In the genomic region with DNA sequence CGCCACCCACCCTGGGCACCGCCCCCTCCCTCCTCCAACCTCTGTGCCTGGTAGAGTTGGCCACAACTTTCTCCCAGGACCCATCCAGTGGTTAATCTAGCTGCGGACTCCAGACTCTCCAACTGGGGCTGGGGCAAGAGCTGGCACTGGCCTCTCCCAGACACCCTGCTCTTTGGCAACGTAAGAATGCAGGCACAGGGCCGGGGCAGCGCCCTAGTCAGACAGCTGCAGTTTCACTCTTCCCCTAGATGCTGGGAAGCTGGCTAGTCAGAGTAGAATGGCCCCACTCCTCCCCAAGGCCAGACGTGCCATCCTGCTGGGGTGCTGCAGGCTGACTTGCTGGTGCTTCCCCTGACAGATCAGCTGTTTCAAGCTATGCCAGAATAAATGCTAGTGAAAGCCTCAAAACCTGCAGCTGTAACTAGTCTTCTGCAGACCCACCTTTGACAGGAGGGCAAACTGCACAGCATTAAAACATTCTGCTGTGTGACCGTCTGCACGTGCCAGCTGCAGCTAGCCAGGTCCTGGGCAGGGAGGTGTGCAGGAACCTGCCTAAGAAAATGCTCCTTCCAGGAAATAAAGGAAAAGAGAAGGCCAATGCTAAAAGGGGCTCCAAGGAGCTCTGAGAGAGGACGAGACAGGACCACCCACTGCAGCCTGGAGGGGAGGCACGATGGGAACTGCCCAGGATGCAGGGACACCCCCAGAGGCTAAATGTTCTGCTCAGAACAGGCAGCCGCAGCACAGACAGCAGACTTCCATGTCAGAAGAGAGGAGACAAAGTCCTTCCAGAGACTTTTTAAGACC, we compare ENCODE assay signal across 26 cellular contexts. TPM values are rescaled to one million over a fixed set of nuclear protein-coding genes. Genes with fewer than 3 reads are reported as not detected.
DNase-seq lines count a peak whose midpoint lies in the region; ATAC-seq, FAIRE-seq and TF ChIP-seq lines count a peak whose summit lies in the region.
"Had no signal": no experiment of that assay in that cellular context is flagged by ENCODE, and none has a peak within 500 bp of the region (broad histone marks: within the 10 kb centered on the region; RNA-seq: fewer than 3 reads in every experiment).

No MANE protein-coding gene starts in this region.

- no peaks in the 10 kb centered on the region for H3K9me3 ChIP-seq in adipocyte (ENCODE audit: control insufficient read depth, low read length)
- H3K9me3 ChIP-seq in HepG2 (ENCODE audit: low read length), result no peaks in the 10 kb centered on the region
- H3K9me3 ChIP-seq: breast epithelium, gastrocnemius medialis, lower lobe of right lung, psoas muscle had no signal

- DNase-seq in adipocyte (ENCODE audit: low read depth) (no peak), HepG2 (ENCODE audit: low spot score) (peak; percentile 10), sciatic nerve (ENCODE audit: low spot score) (no peak), substantia nigra (lab: John Stamatoyannopoulos, UW) (no peak), GM13976 (ENCODE audit: low spot score) (no peak), islet precursor cell (no peak), NCI-H748 treated with DMSO at 0.1 percent for 48 hours (lab: John Stamatoyannopoulos, UW) (no peak)
- DNase-seq: activated CD8-positive, alpha-beta memory T cell treated with anti-CD3 and anti-CD28 coated beads for 24 hours; activated naive CD8-positive, alpha-beta T cell treated with anti-CD3 and anti-CD28 coated beads, Interleukin-2, amount 10 ng/mL, durations not matched to agents 7 days and 5 days; Calu3; erythroblast; gastrocnemius medialis; lower lobe of right lung; NCI-H1436; NCI-H2171; NCI-H82; PC-3; psoas muscle; stimulated activated CD4-positive, alpha-beta T cell treated with anti-CD3 and anti-CD28 coated beads, Interleukin-1b, Interleukin-23, amount 100 ng/mL, for 48 hours; stimulated activated naive CD8-positive, alpha-beta T cell treated with anti-CD3 and anti-CD28 coated beads, Interleukin-15, amount 100 ng/mL, for 72 hours; T-helper 9 cell had no signal

- FAIRE-seq in HepG2 (lab: Jason Lieb, UNC), result peak; percentile 36
- FAIRE-seq: HTR-8/SVneo had no signal

- ATAC-seq in GM21529 (IDR thresholded peaks at IDR 0.05; ENCODE audit: unreplicated experiment) (peak; percentile 39), HepG2 (peak; percentile 76), sciatic nerve (peak; percentile 33)
- ATAC-seq: activated CD4-positive, CD25-positive, alpha-beta regulatory T cell treated with anti-CD3 and anti-CD28 coated beads, Interleukin-2, amount 50 U/mL, for 24 hours; gastrocnemius medialis; lower lobe of right lung; naive thymus-derived CD8-positive, alpha-beta T cell; PC-3; stimulated activated naive CD8-positive, alpha-beta T cell treated with anti-CD3 and anti-CD28 coated beads, Interleukin-15, amount 100 ng/mL, for 72 hours had no signal

- no peak for TF ChIP-seq CTCF in HepG2 (CRISPR knock-in tag; IDR thresholded peaks at IDR 0.05)
- no peak for TF ChIP-seq CTCF in GM13976 (IDR thresholded peaks at IDR 0.05; ENCODE audit: borderline replicate concordance, control extremely low read depth, extremely low read depth, insufficient read depth, missing control alignments)

- no peaks in the 10 kb centered on the region for H3K79me2 ChIP-seq in HepG2 (ENCODE audit: insufficient read depth, low read length)

- H3K36me3 ChIP-seq in adipocyte (ENCODE audit: control insufficient read depth, insufficient read depth, low read length, severe bottlenecking) (peaks cover 5% of the 10 kb centered on the region), HepG2 (replicated peaks in 1 of 2; ENCODE audit: control insufficient read depth in 1 of 2, insufficient read depth in 2 of 2, low read length in 2 of 2) (no peaks in the 10 kb centered on the region; a peak in 1 of 5 replicates)
- H3K36me3 ChIP-seq: breast epithelium, gastrocnemius medialis, lower lobe of right lung had no signal

- H3K4me1 ChIP-seq in adipocyte (ENCODE audit: control insufficient read depth, insufficient read depth, low read length), result peaks cover 22% of the 10 kb centered on the region
- H3K4me1 ChIP-seq in HepG2 (ENCODE audit: insufficient read depth, low read length), result peaks cover 51% of the 10 kb centered on the region
- H3K4me1 ChIP-seq: breast epithelium, gastrocnemius medialis, lower lobe of right lung, psoas muscle had no signal

- H3K4me2 ChIP-seq in HepG2 (ENCODE audit: low read depth, low read length), result peak overlapping the region; percentile 76

- POLR2A ChIA-PET in HepG2 (lab: Yijun Ruan, JAX), result interaction anchor here (1.1 kb wide), 1 partner anchor 22 kb away, joined by 3 read pairs; no protein-coding TSS in a partner anchor

- no peak overlapping the region for H2AFZ ChIP-seq in HepG2 (ENCODE audit: low read length)

- BruUV-seq in HepG2 (replicated peaks; lab: Mats Ljungman, UMichigan), result no TSS peak

- intact Hi-C loops in HepG2 (cut with micrococcal nuclease; ENCODE audit: unreplicated experiment) (no loop called here), sciatic nerve (cut with DNase I) (no loop called here)

- no peak for TF ChIP-seq RAD21 in HepG2 (CRISPR knock-in tag; IDR thresholded peaks at IDR 0.05)

- in situ Hi-C loops in HepG2 (cut with HindIII; ENCODE audit: extremely low pct_ligation_motif_present, low pct_unique_long_range_greater_than_20kb), result no loop called here
- in situ Hi-C loops in GM13976 (cut with MboI; ENCODE audit: low sequenced_read_pairs, unreplicated experiment), result no loop called here

- H3K27me3 ChIP-seq in adipocyte (replicated peaks; ENCODE audit: control insufficient read depth, insufficient read depth, low read length) (no peaks in the 10 kb centered on the region), HepG2 (ENCODE audit: control insufficient read depth in 1 of 2, insufficient read depth in 2 of 2, low read length in 2 of 2) (no peaks in the 10 kb centered on the region)
- H3K27me3 ChIP-seq: breast epithelium, gastrocnemius medialis had no signal

- no peak overlapping the region for H3K4me3 ChIP-seq in adipocyte (ENCODE audit: low read length)
- H3K4me3 ChIP-seq in HepG2 (replicated peaks in 1 of 3; ENCODE audit: insufficient read depth in 1 of 3, low read depth in 2 of 3, low read length in 3 of 3), result peak overlapping the region in 2 of 3 experiments; percentile 45 to 56; a peak in 5 of 6 replicates
- H3K4me3 ChIP-seq: breast epithelium, gastrocnemius medialis, lower lobe of right lung, psoas muscle had no signal

- no peak for TF ChIP-seq POLR2A in HepG2 (IDR thresholded peaks at IDR 0.05; ENCODE audit: insufficient read depth in 1 of 2, low read depth in 2 of 2, low read length in 2 of 2)

- no peaks in the 10 kb centered on the region for H4K20me1 ChIP-seq in HepG2 (ENCODE audit: insufficient read depth, low read length)

- 14% methylated on average over 9 of the region's 12 CpGs for WGBS in HepG2 (ENCODE audit: low lambda C conversion rate)

- CTCF ChIA-PET in HepG2 (lab: Yijun Ruan, JAX; ENCODE audit: low intra/inter-chr PET ratio, low total read pairs), result no interaction called here

- TF ChIP-seq EP300 in HepG2 (IDR thresholded peaks at IDR 0.05; ENCODE audit: low read depth in 2 of 2, low read length in 2 of 2) (no peak), HepG2 (CRISPR knock-in tag; IDR thresholded peaks at IDR 0.05; ENCODE audit: borderline replicate concordance) (no peak)

- H3K9ac ChIP-seq in adipocyte (ENCODE audit: low read length) (peak overlapping the region; percentile 30), HepG2 (ENCODE audit: insufficient read depth, low read depth, low read length) (no peak overlapping the region)

- H3K27ac ChIP-seq in HepG2 (ENCODE audit: extremely low read length, insufficient read depth, low read length) (peak overlapping the region; percentile 54), substantia nigra (ENCODE audit: low read depth, low read length, poor library complexity, severe bottlenecking) (no peak overlapping the region)
- H3K27ac ChIP-seq: breast epithelium, gastrocnemius medialis, lower lobe of right lung, psoas muscle had no signal

RNA-seq across cellular contexts. Expression of gene HSPA12A, which starts 21.9 kb away (rescaled TPM):
- total RNA-seq in HepG2 (2016; rRNA removed; fragmentation: Illumina TruSeq; extraction: Trizol), result 12.9 and 13.6 TPM in 2 replicates
- 1.2 and 1.6 TPM in 2 replicates for total RNA-seq in HepG2 (2016; cell fraction: cytosol; rRNA removed; fragmentation: Illumina TruSeq; extraction: Trizol; ENCODE audit: low read depth)
- total RNA-seq in HepG2 (2016; cell fraction: insoluble cytoplasmic fraction; rRNA removed; fragmentation: Illumina TruSeq; extraction: Trizol), result 11.4 and 13.0 TPM in 2 replicates
- 6.0 and 6.8 TPM in 2 replicates for total RNA-seq in HepG2 (2016; cell fraction: membrane; rRNA removed; fragmentation: Illumina TruSeq; extraction: Trizol)
- total RNA-seq in HepG2 (2016; cell fraction: nucleus; rRNA removed; fragmentation: Illumina TruSeq; extraction: Trizol), result 20.1 and 20.8 TPM in 2 replicates
- 6.2 and 6.4 TPM in 2 replicates for polyA plus RNA-seq in HepG2 (2011; rRNA removed)
- polyA plus RNA-seq in HepG2 (2011; cell fraction: cytosol; rRNA removed), result 3.1 and 3.5 TPM in 2 replicates
- polyA plus RNA-seq in HepG2 (2011; cell fraction: nucleus; rRNA removed), result 17.5 and 19.4 TPM in 2 replicates
- 4.4 and 5.0 TPM in 2 replicates for polyA plus RNA-seq in HepG2 (2012)
- polyA plus RNA-seq in HepG2 (2016; cell fraction: cytosol; fragmentation: Illumina TruSeq; extraction: Trizol; ENCODE audit: low read depth), result 0.99 and 1.1 TPM in 2 replicates
- polyA plus RNA-seq in HepG2 (2016; cell fraction: insoluble cytoplasmic fraction; fragmentation: Illumina TruSeq; extraction: Trizol; ENCODE audit: low read depth), result 9.9 and 11.3 TPM in 2 replicates
- 2.7 and 2.9 TPM in 2 replicates for polyA plus RNA-seq in HepG2 (2016; cell fraction: membrane; fragmentation: Illumina TruSeq; extraction: Trizol; ENCODE audit: low read depth)
- 37.7 and 40.5 TPM in 2 replicates for polyA plus RNA-seq in HepG2 (2016; cell fraction: nucleus; fragmentation: Illumina TruSeq; extraction: Trizol; ENCODE audit: insufficient read depth, low read depth)
- polyA minus RNA-seq in HepG2 (2011; rRNA and poly(A)+ RNA removed; ENCODE audit: low replicate concordance), result 0.91 and 21.7 TPM in 2 replicates
- polyA minus RNA-seq in HepG2 (2011; cell fraction: cytosol; rRNA and poly(A)+ RNA removed), result 4.5 and 5.4 TPM in 2 replicates
- polyA minus RNA-seq in HepG2 (2011; cell fraction: nucleus; rRNA and poly(A)+ RNA removed), result 15.3 and 19.7 TPM in 2 replicates
- 139 TPM for total RNA-seq in sciatic nerve
- total RNA-seq: naive thymus-derived CD8-positive, alpha-beta T cell had no signal
- polyA plus RNA-seq: naive thymus-derived CD8-positive, alpha-beta T cell had no signal
